ENCODE assay signal across 8 cellular contexts in genomic region chr5:142015781-142016533, GRCh38. TPM values are rescaled to one million over a fixed set of nuclear protein-coding genes. Genes with fewer than 3 reads are reported as not detected.
DNase-seq lines count a peak whose midpoint lies in the region; ATAC-seq, FAIRE-seq and TF ChIP-seq lines count a peak whose summit lies in the region.

No MANE protein-coding gene starts in this region.

- no peak overlapping the region for H3K27ac Mint-ChIP-seq in nephron progenitor cell

- H3K9me3 ChIP-seq in adipocyte (ENCODE audit: control insufficient read depth, low read length) (peaks cover 6% of the 10 kb centered on the region), lung (ENCODE audit: control insufficient read depth in 2 of 2, insufficient read depth in 1 of 2, low read length in 1 of 2) (no peaks in the 10 kb centered on the region), vagina (no peaks in the 10 kb centered on the region)

- peaks cover 15% of the 10 kb centered on the region for H3K27me3 Mint-ChIP-seq in nephron progenitor cell (ENCODE audit: low read depth, poor library complexity)

- H3K27me3 ChIP-seq in adipocyte (replicated peaks; ENCODE audit: control insufficient read depth, insufficient read depth, low read length) = no peaks in the 10 kb centered on the region
- H3K27me3 ChIP-seq in lung (ENCODE audit: control insufficient read depth, insufficient read depth) = no peaks in the 10 kb centered on the region
- H3K27me3 ChIP-seq in vagina = no peaks in the 10 kb centered on the region

- ATAC-seq in HG02610 (IDR thresholded peaks at IDR 0.05; ENCODE audit: unreplicated experiment) (peak; percentile 50), lung (ENCODE audit: insufficient read depth, low FRiP score) (peak; percentile 29)

- H3K4me3 ChIP-seq in adipocyte (ENCODE audit: low read length) (no peak overlapping the region), lung (no peak overlapping the region), vagina (no peak overlapping the region)

- whole genome bisulfite sequencing in lung, 2 donors = 29 to 48% methylated on average over 6 of the region's 6 CpGs

- TF ChIP-seq POLR2A in vagina (IDR thresholded peaks at IDR 0.05) = no peak

- H3K36me3 ChIP-seq in adipocyte (ENCODE audit: control insufficient read depth, insufficient read depth, low read length, severe bottlenecking) = no peaks in the 10 kb centered on the region
- no peaks in the 10 kb centered on the region for H3K36me3 ChIP-seq in lung (ENCODE audit: control insufficient read depth in 2 of 2, insufficient read depth in 2 of 2, low read length in 2 of 2)
- H3K36me3 ChIP-seq in vagina = no peaks in the 10 kb centered on the region

- H3K4me3 Mint-ChIP-seq in nephron progenitor cell = no peak overlapping the region

- H3K27ac ChIP-seq in lung (ENCODE audit: low read depth in 1 of 2, low read length in 1 of 2) = peak overlapping the region in 1 of 2 donors; percentile 73
- peak overlapping the region; percentile 95 for H3K27ac ChIP-seq in vagina

- H3K9ac ChIP-seq in adipocyte (ENCODE audit: low read length) = no peak overlapping the region

- FAIRE-seq in RCC 7860 (lab: Jason Lieb, UNC) = peak; percentile 93

- DNase-seq in Caki2 (ENCODE audit: low read depth) (peak; percentile 72), RCC 7860 (ENCODE audit: low spot score) (peak; percentile 91), adipocyte (ENCODE audit: low read depth) (peak; percentile 28), lung (ENCODE audit: low spot score) (no peak), vagina (ENCODE audit: extremely low spot score in 2 of 2) (no peak), nephron progenitor cell (no peak), posterior cingulate gyrus (no peak)

- H3K4me1 ChIP-seq in adipocyte (ENCODE audit: control insufficient read depth, insufficient read depth, low read length) (peaks cover 22% of the 10 kb centered on the region), lung (ENCODE audit: control insufficient read depth in 2 of 2, insufficient read depth in 2 of 2, low read length in 2 of 2) (peaks cover 0 to 10% of the 10 kb centered on the region in 2 donors), vagina (peaks cover 26% of the 10 kb centered on the region)

- intact Hi-C loops in vagina (cut with DNase I) (no loop called here), posterior cingulate gyrus (cut with DNase I) (loop anchor here (1.0 kb wide), 1 partner anchor 94 kb away; no protein-coding TSS in a partner anchor)

- peaks cover 10% of the 10 kb centered on the region for H3K9me3 Mint-ChIP-seq in nephron progenitor cell

- in situ Hi-C loops in Caki2 (cut with HindIII; ENCODE audit: low pct_unique_long_range_greater_than_20kb, low sequenced_read_pairs) = no loop called here

- TF ChIP-seq CTCF in lung (IDR thresholded peaks at IDR 0.05; ENCODE audit: control extremely low read depth, extremely low read depth) = no peak
- no peak for TF ChIP-seq CTCF in vagina (IDR thresholded peaks at IDR 0.05)
- TF ChIP-seq CTCF in nephron progenitor cell (IDR thresholded peaks at IDR 0.05) = no peak

- peaks cover 9% of the 10 kb centered on the region for H3K36me3 Mint-ChIP-seq in nephron progenitor cell (ENCODE audit: low read depth)

- peaks cover 36% of the 10 kb centered on the region for H3K4me1 Mint-ChIP-seq in nephron progenitor cell

RNA-seq across cellular contexts. Expression of gene GNPDA1, which starts 3.1 kb away (rescaled TPM):
- total RNA-seq in Caki2 (2014; rRNA removed; shearing (Covaris generic); ENCODE audit: low replicate concordance) = 112 and 123 TPM in 2 replicates
- total RNA-seq in lung = 10 to 100 TPM; 30.2 to 32.4 TPM
- polyA plus RNA-seq in lung = 10 to 100 TPM; 23.3 to 51.4 TPM
- 25.3 TPM for total RNA-seq in vagina

RNA-seq across cellular contexts. Expression of gene RNF14, which starts 47.1 kb away (rescaled TPM):
- total RNA-seq in Caki2 (2014; rRNA removed; shearing (Covaris generic); ENCODE audit: low replicate concordance) = 103 and 126 TPM in 2 replicates
- total RNA-seq in lung = 10 to 100 TPM; 53.3 to 66.0 TPM
- 10 to 100 TPM; 16.8 to 36.9 TPM for polyA plus RNA-seq in lung
- 37.8 TPM for total RNA-seq in vagina

RNA-seq across cellular contexts. Expression of gene PCDH12, which starts 58.0 kb away (rescaled TPM):
- not detected in 2 replicates for total RNA-seq in Caki2 (2014; rRNA removed; shearing (Covaris generic); ENCODE audit: low replicate concordance)
- total RNA-seq in lung (10 to 100 TPM; 17.0 to 34.2 TPM), vagina (3.2 TPM)
- polyA plus RNA-seq in lung = 1 to 10 TPM; 3.9 to 5.6 TPM

Comparison
In these comparisons a context has a peak if more than half of its experiments do, and no peak if none do; other contexts are left out.
1. DNase-seq: peak in Caki2 (single experiment), RCC 7860 (single experiment) and adipocyte (single experiment); none in lung (single experiment), vagina (0 of 2), nephron progenitor cell (single experiment) and posterior cingulate gyrus (0 of 10).